In the genomic region with DNA sequence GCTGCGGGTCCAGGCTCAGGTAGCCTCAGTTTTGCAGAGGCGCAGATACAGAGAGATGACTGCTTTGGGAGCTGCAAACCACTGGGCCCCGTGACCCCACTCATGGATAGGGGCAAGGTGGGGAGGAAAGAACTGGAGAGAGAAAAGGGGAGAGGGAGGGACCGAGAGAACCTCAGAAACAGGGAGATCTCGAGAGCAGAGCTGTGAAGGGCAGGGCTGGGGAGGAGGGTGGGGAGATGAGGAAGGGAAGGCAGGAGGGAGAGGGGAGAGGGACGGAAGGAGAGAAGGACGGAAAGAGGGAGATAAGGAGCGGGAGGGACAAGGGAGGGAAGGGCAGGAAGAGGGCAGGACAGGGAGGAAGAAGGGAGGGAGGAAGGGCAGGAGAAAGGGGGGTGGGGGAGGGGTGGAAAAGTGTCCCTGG, we compare ENCODE assay signal across 14 cellular contexts. TPM values are rescaled to one million over a fixed set of nuclear protein-coding genes. Genes with fewer than 3 reads are reported as not detected.
A peak's percentile ranks its signal among the peaks of the same experiment; 100 is the strongest.
DNase-seq lines count a peak whose midpoint lies in the region; ATAC-seq and TF ChIP-seq lines count a peak whose summit lies in the region.
"Had no signal": no experiment of that assay in that cellular context is flagged by ENCODE, and none has a peak within 500 bp of the region (broad histone marks: within the 10 kb centered on the region; RNA-seq: fewer than 3 reads in every experiment).

No MANE protein-coding gene starts in this region.

- peaks cover 12% of the 10 kb centered on the region for H3K4me1 Mint-ChIP-seq in stimulated activated effector memory CD8-positive, alpha-beta T cell treated with anti-CD3 and anti-CD28 coated beads, Interleukin-12 subunit alpha, Interleukin-12 subunit beta, amount 100 ng/mL, for 72 hours

- intact Hi-C loops in right lobe of liver (cut with DNase I) = loop anchor here in 1 of 2 donors (10.0 kb wide), 1 partner anchor 119 kb away; no protein-coding TSS in a partner anchor

- H3K4me3 ChIP-seq in HUES64 (ENCODE audit: low read length) = peak overlapping the region; percentile 24; the same call in 1 of the 2 replicates
- H3K4me3 ChIP-seq in WERI-Rb-1 (ENCODE audit: low read depth, low read length) = no peak overlapping the region
- no peak overlapping the region for H3K4me3 ChIP-seq in right lobe of liver
- H3K4me3 ChIP-seq in HAP-1 = no peak overlapping the region

- H3K36me3 ChIP-seq in HUES64 (ENCODE audit: insufficient read depth, low read length) = no peaks in the 10 kb centered on the region
- no peaks in the 10 kb centered on the region for H3K36me3 ChIP-seq in WERI-Rb-1
- no peaks in the 10 kb centered on the region for H3K36me3 ChIP-seq in right lobe of liver
- H3K36me3 ChIP-seq in HAP-1 (replicated peaks) = no peaks in the 10 kb centered on the region

- no peaks in the 10 kb centered on the region for H3K36me3 Mint-ChIP-seq in stimulated activated effector memory CD8-positive, alpha-beta T cell treated with anti-CD3 and anti-CD28 coated beads, Interleukin-12 subunit alpha, Interleukin-12 subunit beta, amount 100 ng/mL, for 72 hours

- DNase-seq in WERI-Rb-1 (no peak), right lobe of liver (peak in 1 of 3 donors; percentile 43), HAP-1 (ENCODE audit: low spot score in 2 of 2) (no peak), activated gamma-delta T cell (lab: John Stamatoyannopoulos, UW) (no peak), GM20000 (ENCODE audit: low spot score) (no peak)
- no peak for DNase-seq in stimulated activated effector memory CD8-positive, alpha-beta T cell treated with anti-CD3 and anti-CD28 coated beads, Interleukin-12 subunit alpha, Interleukin-12 subunit beta, amount 100 ng/mL, for 72 hours (ENCODE audit: low spot score in 2 of 2)
- DNase-seq: caudate nucleus, DMS 273 treated with DMSO at 0.1 percent for 48 hours, HFFc6, hippocampal formation, NCI-H774 had no signal

- no peak for TF ChIP-seq POLR2A in right lobe of liver (IDR thresholded peaks at IDR 0.05)

- peak; percentile 15 to 50 (median 36) for ATAC-seq in right lobe of liver
- no peak for ATAC-seq in stimulated activated effector memory CD8-positive, alpha-beta T cell treated with anti-CD3 and anti-CD28 coated beads, Interleukin-12 subunit alpha, Interleukin-12 subunit beta, amount 100 ng/mL, for 72 hours

- in situ Hi-C loops in HAP-1 (cut with MboI; ENCODE audit: low sequenced_read_pairs) = no loop called here

- H3K4me1 ChIP-seq in HUES64 (ENCODE audit: insufficient read depth, low read length) (peaks cover 53% of the 10 kb centered on the region), right lobe of liver (no peaks in the 10 kb centered on the region), HAP-1 (peaks cover 14% of the 10 kb centered on the region)

- peaks cover 14% of the 10 kb centered on the region; the same call in 1 of the 2 replicates for H3K27me3 ChIP-seq in HUES64 (ENCODE audit: insufficient read depth, low read length)
- no peaks in the 10 kb centered on the region for H3K27me3 ChIP-seq in WERI-Rb-1 (ENCODE audit: insufficient read depth, low read depth, severe bottlenecking)
- no peaks in the 10 kb centered on the region for H3K27me3 ChIP-seq in right lobe of liver
- H3K27me3 ChIP-seq in HAP-1 (ENCODE audit: low read depth) = no peaks in the 10 kb centered on the region

- no peak overlapping the region for H3K4me3 Mint-ChIP-seq in stimulated activated effector memory CD8-positive, alpha-beta T cell treated with anti-CD3 and anti-CD28 coated beads, Interleukin-12 subunit alpha, Interleukin-12 subunit beta, amount 100 ng/mL, for 72 hours
- H3K4me3 Mint-ChIP-seq: HFFc6 had no signal

- TF ChIP-seq CTCF in WERI-Rb-1 (IDR thresholded peaks at IDR 0.05; ENCODE audit: low read depth, low read length) (no peak), right lobe of liver (IDR thresholded peaks at IDR 0.05) (no peak), GM20000 (IDR thresholded peaks at IDR 0.05; ENCODE audit: extremely low read depth, missing control alignments) (no peak)

- peak overlapping the region; percentile 39 for H3K27ac Mint-ChIP-seq in stimulated activated effector memory CD8-positive, alpha-beta T cell treated with anti-CD3 and anti-CD28 coated beads, Interleukin-12 subunit alpha, Interleukin-12 subunit beta, amount 100 ng/mL, for 72 hours
- H3K27ac Mint-ChIP-seq: HFFc6 had no signal

- H3K27ac ChIP-seq in HUES64 (ENCODE audit: low read depth, low read length) = peak overlapping the region; percentile 3; the same call in 1 of the 2 replicates
- H3K27ac ChIP-seq in WERI-Rb-1 = peak overlapping the region; percentile 56
- no peak overlapping the region for H3K27ac ChIP-seq in right lobe of liver

- peak overlapping the region; percentile 41; the same call in 1 of the 2 replicates for H3K9ac ChIP-seq in HUES64 (ENCODE audit: low read depth, low read length)

- 30% methylated on average over 8 of the region's 8 CpGs for WGBS in HUES64
- WGBS in right lobe of liver (ENCODE audit: insufficient coverage, low coverage, low lambda C conversion rate, missing lambda C conversion rate) = 65% methylated on average over 7 of the region's 8 CpGs

- no peaks in the 10 kb centered on the region for H3K9me3 Mint-ChIP-seq in stimulated activated effector memory CD8-positive, alpha-beta T cell treated with anti-CD3 and anti-CD28 coated beads, Interleukin-12 subunit alpha, Interleukin-12 subunit beta, amount 100 ng/mL, for 72 hours
- H3K9me3 Mint-ChIP-seq: HFFc6 had no signal

- H3K9me3 ChIP-seq in HUES64 (ENCODE audit: insufficient read depth, low read depth, low read length) (no peaks in the 10 kb centered on the region), WERI-Rb-1 (ENCODE audit: severe bottlenecking) (no peaks in the 10 kb centered on the region), right lobe of liver (no peaks in the 10 kb centered on the region), HAP-1 (no peaks in the 10 kb centered on the region)

RNA-seq across cellular contexts. Expression of gene IGLL1, which starts 46.3 kb away (rescaled TPM):
- not detected for polyA plus RNA-seq in HUES64 (2013, experiment 1 of 2)
- not detected for polyA plus RNA-seq in HUES64 (2013, experiment 2 of 2)
- not detected for total RNA-seq in right lobe of liver
- total RNA-seq: HFFc6, skeletal muscle tissue had no signal
- polyA plus RNA-seq: esophagus had no signal

Comparison
In these comparisons a context has a peak if more than half of its experiments do, and no peak if none do; other contexts are left out.
1. H3K27ac ChIP-seq: peak in HUES64 (single experiment) and WERI-Rb-1 (single experiment); none in right lobe of liver (0 of 3).